In genomic region chr13:45191874-45192273, GRCh38 we compare ENCODE assay signal across 20 cellular contexts. TPM values are rescaled to one million over a fixed set of nuclear protein-coding genes. Genes with fewer than 3 reads are reported as not detected.
"Had no signal": no experiment of that assay in that cellular context is flagged by ENCODE, and none has a peak within 500 bp of the region (broad histone marks: within the 10 kb centered on the region; RNA-seq: fewer than 3 reads in every experiment).

No MANE protein-coding gene starts in this region.

- H3K27me3 Mint-ChIP-seq: naive thymus-derived CD8-positive, alpha-beta T cell; stimulated activated memory B cell treated with anti-CD40 and anti-IgM and Interleukin-4, amounts not matched to agents 10 μg/mL and 1 μg/mL and 100 μg/mL, for 72 hours; stimulated activated naive CD8-positive, alpha-beta T cell treated with anti-CD3 and anti-CD28 coated beads, Interleukin-15, Interleukin-2, amounts not matched to agents 100 ng/mL and 50 ng/mL, for 24 hours had no signal

- H3K27ac Mint-ChIP-seq: naive thymus-derived CD8-positive, alpha-beta T cell; stimulated activated memory B cell treated with anti-CD40 and anti-IgM and Interleukin-4, amounts not matched to agents 10 μg/mL and 1 μg/mL and 100 μg/mL, for 72 hours; stimulated activated naive CD8-positive, alpha-beta T cell treated with anti-CD3 and anti-CD28 coated beads, Interleukin-15, Interleukin-2, amounts not matched to agents 100 ng/mL and 50 ng/mL, for 24 hours had no signal

- H3K9me3 Mint-ChIP-seq: stimulated activated memory B cell treated with anti-CD40 and anti-IgM and Interleukin-4, amounts not matched to agents 10 μg/mL and 1 μg/mL and 100 μg/mL, for 72 hours; stimulated activated naive CD8-positive, alpha-beta T cell treated with anti-CD3 and anti-CD28 coated beads, Interleukin-15, Interleukin-2, amounts not matched to agents 100 ng/mL and 50 ng/mL, for 24 hours had no signal

- H3K4me3 Mint-ChIP-seq: naive thymus-derived CD8-positive, alpha-beta T cell; stimulated activated memory B cell treated with anti-CD40 and anti-IgM and Interleukin-4, amounts not matched to agents 10 μg/mL and 1 μg/mL and 100 μg/mL, for 72 hours; stimulated activated naive CD8-positive, alpha-beta T cell treated with anti-CD3 and anti-CD28 coated beads, Interleukin-15, Interleukin-2, amounts not matched to agents 100 ng/mL and 50 ng/mL, for 24 hours had no signal

- DNase-seq: erythroblast; foreskin melanocyte; head of caudate nucleus; mucosa of descending colon; naive thymus-derived CD8-positive, alpha-beta T cell; posterior cingulate gyrus; spleen; stimulated activated CD4-positive, alpha-beta T cell treated with anti-CD3 and anti-CD28 coated beads, Interleukin-15, amount 100 ng/mL, for 24 hours; stimulated activated CD4-positive, alpha-beta T cell treated with anti-CD3 and anti-CD28 coated beads, Interleukin-1b, Interleukin-23, amount 100 ng/mL, for 48 hours; stimulated activated CD4-positive, alpha-beta T cell treated with anti-CD3 and anti-CD28 coated beads, Interleukin-4, amount 100 ng/mL, for 24 hours; testis; upper lobe of right lung had no signal

- ATAC-seq: mucosa of descending colon; naive thymus-derived CD8-positive, alpha-beta T cell; sciatic nerve; stimulated activated memory B cell treated with anti-CD40 and anti-IgM and Interleukin-4, amounts not matched to agents 10 μg/mL and 1 μg/mL and 100 μg/mL, for 72 hours; upper lobe of right lung had no signal

RNA-seq across cellular contexts. Expression of gene KCTD4, which starts 9.0 kb away (rescaled TPM):
- total RNA-seq: kidney epithelial cell; liver; naive thymus-derived CD8-positive, alpha-beta T cell; pulmonary artery endothelial cell; skeletal muscle tissue; spleen; testis; upper lobe of right lung; vagina had no signal
